17 cellular contexts compared by ENCODE assay signal in genomic region chr6:157891544-157892362, GRCh38.
DNase-seq lines count a peak whose midpoint lies in the region; ATAC-seq, FAIRE-seq and TF ChIP-seq lines count a peak whose summit lies in the region.
"Had no signal": no experiment of that assay in that cellular context is flagged by ENCODE, and none has a peak within 500 bp of the region (broad histone marks: within the 10 kb centered on the region; RNA-seq: fewer than 3 reads in every experiment).

No MANE protein-coding gene starts in this region.

- H3K4me1 ChIP-seq in K562 (replicated peaks in 1 of 2; ENCODE audit: control insufficient read depth in 2 of 2, insufficient read depth in 2 of 2, low read length in 2 of 2) (peaks cover 9 to 32% of the 10 kb centered on the region in 2 experiments), trophoblast cell (ENCODE audit: control insufficient read depth in 1 of 2, insufficient read depth in 2 of 2, low read length in 2 of 2) (peaks cover 5 to 10% of the 10 kb centered on the region in 2 experiments), suprapubic skin (no peaks in the 10 kb centered on the region)
- H3K4me1 ChIP-seq: adrenal gland had no signal

- peak; percentile 69 for TF ChIP-seq POLR2A in K562 (conservative IDR thresholded peaks at IDR 0.05)
- TF ChIP-seq POLR2A in suprapubic skin (IDR thresholded peaks at IDR 0.05), result no peak

- no peaks in the 10 kb centered on the region for H3K27me3 ChIP-seq in K562 (ENCODE audit: control insufficient read depth in 2 of 2, insufficient read depth in 2 of 2, low read length in 2 of 2)
- H3K27me3 ChIP-seq in trophoblast cell (ENCODE audit: insufficient read depth, low read length), result no peaks in the 10 kb centered on the region
- no peaks in the 10 kb centered on the region for H3K27me3 ChIP-seq in suprapubic skin
- H3K27me3 ChIP-seq: adrenal gland had no signal

- peak overlapping the region; percentile 79 for H3K27ac Mint-ChIP-seq in activated CD4-positive, alpha-beta T cell treated with anti-CD3 and anti-CD28 coated beads for 36 hours
- H3K27ac Mint-ChIP-seq in T-cell, result peak overlapping the region; percentile 71 to 80
- H3K27ac Mint-ChIP-seq: dendritic cell treated with granulocyte-macrophage colony-stimulating factor and Interleukin-4, amounts not matched to agents 40 ng/mL and 50 ng/mL, for 4 days had no signal

- H3K79me2 ChIP-seq in K562 (ENCODE audit: control insufficient read depth, insufficient read depth, low read length), result peaks cover 39% of the 10 kb centered on the region
- no peaks in the 10 kb centered on the region for H3K79me2 ChIP-seq in trophoblast cell (ENCODE audit: control insufficient read depth, insufficient read depth, low read length, poor library complexity)

- peak overlapping the region; percentile 23; the same call in 1 of the 3 replicates for H3K27ac ChIP-seq in K562 (ENCODE audit: extremely low read depth, low read depth, low read length)
- H3K27ac ChIP-seq in trophoblast cell (ENCODE audit: low read depth, low read length), result peak overlapping the region; percentile 21
- H3K27ac ChIP-seq in suprapubic skin, result no peak overlapping the region
- H3K27ac ChIP-seq: adrenal gland had no signal

- no peak for TF ChIP-seq RAD21 in K562 (CRISPR knock-in tag; conservative IDR thresholded peaks at IDR 0.05 in 1 of 2, IDR thresholded peaks at IDR 0.05 in 1 of 2)

- H2AFZ ChIP-seq in K562 (ENCODE audit: low read depth, low read length) (no peak overlapping the region), trophoblast cell (ENCODE audit: insufficient read depth, low read length, poor library complexity) (no peak overlapping the region)

- no peaks in the 10 kb centered on the region for H3K27me3 Mint-ChIP-seq in activated CD4-positive, alpha-beta T cell treated with anti-CD3 and anti-CD28 coated beads for 36 hours
- H3K27me3 Mint-ChIP-seq in T-cell, result no peaks in the 10 kb centered on the region
- H3K27me3 Mint-ChIP-seq: dendritic cell treated with granulocyte-macrophage colony-stimulating factor and Interleukin-4, amounts not matched to agents 40 ng/mL and 50 ng/mL, for 4 days had no signal

- no peak overlapping the region for H3K4ac ChIP-seq in trophoblast cell (ENCODE audit: low read depth, low read length)

- peak; percentile 75 for FAIRE-seq in K562 (lab: Jason Lieb, UNC)
- FAIRE-seq: A204.1, D721Med had no signal

- peak overlapping the region; percentile 32 for H3K4me3 Mint-ChIP-seq in activated CD4-positive, alpha-beta T cell treated with anti-CD3 and anti-CD28 coated beads for 36 hours
- H3K4me3 Mint-ChIP-seq in T-cell, result peak overlapping the region; percentile 14 to 61 (median 19)
- H3K4me3 Mint-ChIP-seq: dendritic cell treated with granulocyte-macrophage colony-stimulating factor and Interleukin-4, amounts not matched to agents 40 ng/mL and 50 ng/mL, for 4 days had no signal

- no peak overlapping the region for H3K14ac ChIP-seq in trophoblast cell (ENCODE audit: low read length)

- H4K91ac ChIP-seq in trophoblast cell (ENCODE audit: low read depth, low read length), result no peak overlapping the region

- TSS peak; percentile 1 for BruUV-seq in K562 (replicated peaks; lab: Mats Ljungman, UMichigan)

- H2BK12ac ChIP-seq in trophoblast cell (ENCODE audit: low read length), result no peak overlapping the region

- H3K9me3 ChIP-seq in K562 (replicated peaks; ENCODE audit: control insufficient read depth, insufficient read depth, low read depth, low read length), result no peaks in the 10 kb centered on the region
- H3K9me3 ChIP-seq in trophoblast cell (ENCODE audit: insufficient read depth, low read depth, low read length), result no peaks in the 10 kb centered on the region
- no peaks in the 10 kb centered on the region for H3K9me3 ChIP-seq in suprapubic skin
- H3K9me3 ChIP-seq: adrenal gland had no signal

- H3K4me3 ChIP-seq in K562 (no peak overlapping the region), trophoblast cell (ENCODE audit: low read depth, low read length) (no peak overlapping the region), suprapubic skin (no peak overlapping the region)
- H3K4me3 ChIP-seq: adrenal gland, lung had no signal

- peak overlapping the region; percentile 71 for H3K18ac ChIP-seq in trophoblast cell (ENCODE audit: low read length)

- H2BK5ac ChIP-seq in trophoblast cell (ENCODE audit: low read depth, low read length, poor library complexity), result no peak overlapping the region

- DNase-seq in activated CD4-positive, alpha-beta T cell treated with anti-CD3 and anti-CD28 coated beads for 36 hours, result no peak
- DNase-seq in activated CD4-positive, alpha-beta T cell treated with anti-CD3 and anti-CD28 coated beads for 1 hour, result no peak
- DNase-seq in T-cell (no peak), K562 (ENCODE audit: extremely low read depth in 1 of 4, low spot score in 3 of 4) (peak in 2 of 4 experiments; percentile 50 to 57), trophoblast cell (no peak), suprapubic skin (ENCODE audit: low spot score in 2 of 2) (no peak), COLO829 (ENCODE audit: low spot score) (no peak)
- DNase-seq: adrenal gland, Karpas-422, NCI-H187, NCI-H510A treated with DMSO at 0.1 percent for 48 hours had no signal

- H3K9ac ChIP-seq in K562 (ENCODE audit: insufficient read depth in 1 of 2, low read depth in 2 of 2, low read length in 2 of 2) (peak overlapping the region in 1 of 2 experiments; percentile 2; a peak in 1 of 4 replicates), trophoblast cell (ENCODE audit: low read length) (no peak overlapping the region)

- H3K36me3 Mint-ChIP-seq in activated CD4-positive, alpha-beta T cell treated with anti-CD3 and anti-CD28 coated beads for 36 hours (ENCODE audit: low read depth), result peaks cover 51% of the 10 kb centered on the region
- H3K36me3 Mint-ChIP-seq in T-cell, result peaks cover 52% of the 10 kb centered on the region

- in situ Hi-C loops in K562 (cut with MboI), result no loop called here

- no peak overlapping the region for H2AK5ac ChIP-seq in trophoblast cell (ENCODE audit: low read length)

- CTCF ChIA-PET in activated CD4-positive, alpha-beta T cell treated with anti-CD3 and anti-CD28 coated beads for 36 hours (lab: Charles Lee), result interaction anchor here (0.7 to 2.8 kb wide), 12 partner anchors 10 to 196 kb away, joined by 3 to 13 read pairs (median 3); no protein-coding TSS in a partner anchor
- CTCF ChIA-PET in T-cell (lab: Charles Lee) (interaction anchor here (0.6 to 2.8 kb wide), 2 partner anchors 18 to 176 kb away, joined by 5 to 12 read pairs; no protein-coding TSS in a partner anchor), K562 (lab: Yijun Ruan, JAX; ENCODE audit: low intra/inter-chr PET ratio) (interaction anchor here (1.0 kb wide), 1 partner anchor 180 kb away, joined by 3 read pairs; no protein-coding TSS in a partner anchor)

- no peak overlapping the region for H2BK120ac ChIP-seq in trophoblast cell (ENCODE audit: insufficient read depth, low read length, poor library complexity)

- intact Hi-C loops in activated CD4-positive, alpha-beta T cell treated with anti-CD3 and anti-CD28 coated beads for 36 hours (cut with DNase I, micrococcal nuclease), result loop anchor here in 1 of 2 experiments (10.0 kb wide), 1 partner anchor 787 kb away; no protein-coding TSS in a partner anchor
- intact Hi-C loops in K562 (cut with micrococcal nuclease), result no loop called here

- WGBS in K562 (ENCODE audit: insufficient coverage, low coverage, missing lambda C conversion rate), result 18% methylated on average over 9 of the region's 9 CpGs
- no CpG with 5 or more reads among the region's 9 CpGs for WGBS in trophoblast cell (ENCODE audit: extremely low coverage, insufficient coverage, insufficient read length)
- 91% methylated on average over 9 of the region's 9 CpGs for WGBS in suprapubic skin

- H3K36me3 ChIP-seq in K562 (ENCODE audit: control insufficient read depth, insufficient read depth, low read length) (peaks cover 73% of the 10 kb centered on the region), trophoblast cell (ENCODE audit: control insufficient read depth in 1 of 2, insufficient read depth in 2 of 2, low read length in 2 of 2) (peaks cover 8 to 10% of the 10 kb centered on the region in 2 experiments), suprapubic skin (peaks cover 24% of the 10 kb centered on the region)

- no peaks in the 10 kb centered on the region for H3K9me1 ChIP-seq in K562 (ENCODE audit: control insufficient read depth, insufficient read depth, low read length)

- no peak overlapping the region for H4K8ac ChIP-seq in trophoblast cell (ENCODE audit: low read depth, low read length)

- POLR2A ChIA-PET in activated CD4-positive, alpha-beta T cell treated with anti-CD3 and anti-CD28 coated beads for 36 hours (lab: Charles Lee), result interaction anchor here (0.6 to 1.0 kb wide), 2 partner anchors 14 to 128 kb away, joined by 3 to 7 read pairs; no protein-coding TSS in a partner anchor
- POLR2A ChIA-PET in T-cell (lab: Charles Lee) (interaction anchor here in 1 of 2 donors (0.9 to 2.7 kb wide), 3 partner anchors 10 to 127 kb away, joined by 3 to 6 read pairs (median 3); no protein-coding TSS in a partner anchor), K562 (lab: Yijun Ruan, JAX) (interaction anchor here (0.6 to 1.8 kb wide), 10 partner anchors 10 to 537 kb away, joined by 3 to 5 read pairs (median 4); no protein-coding TSS in a partner anchor)

- no peaks in the 10 kb centered on the region for H3K79me1 ChIP-seq in trophoblast cell (ENCODE audit: low read length)

- H3K4me2 ChIP-seq in K562 (ENCODE audit: insufficient read depth, low read length) (peak overlapping the region; percentile 55), trophoblast cell (ENCODE audit: low read length) (no peak overlapping the region)

- TF ChIP-seq CTCF in K562 (IDR thresholded peaks at IDR 0.05 in 2 of 3, conservative IDR thresholded peaks at IDR 0.05 in 1 of 3; ENCODE audit: insufficient read depth in 2 of 3, low read depth in 1 of 3, low read length in 3 of 3) (no peak), suprapubic skin (IDR thresholded peaks at IDR 0.05) (no peak)

- TF ChIP-seq EP300 in K562 (IDR thresholded peaks at IDR 0.05; ENCODE audit: low read length), result no peak
- TF ChIP-seq EP300 in suprapubic skin (IDR thresholded peaks at IDR 0.05), result no peak

- no peaks in the 10 kb centered on the region for H3K9me3 Mint-ChIP-seq in activated CD4-positive, alpha-beta T cell treated with anti-CD3 and anti-CD28 coated beads for 36 hours (ENCODE audit: low read depth)
- no peaks in the 10 kb centered on the region for H3K9me3 Mint-ChIP-seq in T-cell
- H3K9me3 Mint-ChIP-seq: dendritic cell treated with granulocyte-macrophage colony-stimulating factor and Interleukin-4, amounts not matched to agents 40 ng/mL and 50 ng/mL, for 4 days had no signal

- H4K20me1 ChIP-seq in K562 (replicated peaks; ENCODE audit: control insufficient read depth, insufficient read depth, low read length), result peaks cover 11% of the 10 kb centered on the region; the same call in 1 of the 2 replicates

- H4K12ac ChIP-seq in trophoblast cell (ENCODE audit: low read depth, low read length), result no peak overlapping the region

- H3K23ac ChIP-seq in trophoblast cell (ENCODE audit: low read length), result no peak overlapping the region

- H3K4me1 Mint-ChIP-seq in activated CD4-positive, alpha-beta T cell treated with anti-CD3 and anti-CD28 coated beads for 36 hours, result peaks cover 49% of the 10 kb centered on the region
- H3K4me1 Mint-ChIP-seq in T-cell, result peaks cover 40 to 48% (median 47%) of the 10 kb centered on the region in 3 donors

- ATAC-seq in activated CD4-positive, alpha-beta T cell treated with anti-CD3 and anti-CD28 coated beads for 36 hours, result no peak
- ATAC-seq in T-cell (replicated peaks in 1 of 4) (peak in 1 of 4 experiments; percentile 7), K562 (peak; percentile 79), HG03571 (IDR thresholded peaks at IDR 0.05; ENCODE audit: unreplicated experiment) (no peak)
- ATAC-seq: Panc1 had no signal
